ENCODE assay signal across 8 cellular contexts in the genomic region with DNA sequence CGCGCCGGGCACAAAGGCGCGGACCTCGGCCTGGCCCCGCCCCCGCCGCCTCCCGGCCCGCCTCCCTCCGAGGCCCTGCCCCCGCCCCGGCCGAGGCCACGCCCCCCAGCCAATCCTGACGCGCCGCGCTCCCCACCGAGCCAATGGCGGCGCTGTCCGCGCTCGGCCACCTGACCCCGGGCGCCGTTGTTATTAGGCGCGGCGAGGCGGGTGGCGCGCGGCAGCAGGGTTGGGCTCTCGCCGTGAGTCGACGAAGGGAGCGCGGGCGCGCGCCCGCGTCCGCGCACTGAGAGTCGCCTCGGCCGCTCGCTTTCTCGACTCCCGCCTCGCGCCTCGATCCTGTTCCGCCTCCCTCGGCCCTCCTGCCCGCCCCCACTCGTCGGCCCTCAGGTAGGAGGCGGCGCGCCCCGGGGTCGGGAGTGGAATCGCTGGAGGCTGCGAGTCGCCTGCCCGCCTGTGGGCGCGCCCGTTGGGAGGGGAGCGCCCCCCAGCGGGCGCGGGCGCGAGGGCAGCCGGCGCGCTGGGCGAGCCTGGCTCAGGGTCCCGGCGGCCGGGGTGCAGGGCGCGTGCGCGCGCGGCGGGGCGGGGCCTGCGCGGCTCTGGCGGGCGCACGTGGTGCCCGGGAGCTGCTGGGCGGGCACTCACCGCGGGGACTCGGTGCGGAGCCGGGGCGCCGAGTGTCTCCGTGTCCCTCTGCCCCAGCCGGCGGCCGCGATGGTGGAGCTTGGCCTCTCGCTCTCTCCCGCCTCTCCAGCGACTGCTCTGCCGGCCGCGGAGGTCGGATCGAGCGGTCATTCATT. TPM values are rescaled to one million over a fixed set of nuclear protein-coding genes. Genes with fewer than 3 reads are reported as not detected.
A peak's percentile ranks its signal among the peaks of the same experiment; 100 is the strongest.
DNase-seq lines count a peak whose midpoint lies in the region; ATAC-seq and TF ChIP-seq lines count a peak whose summit lies in the region.

No MANE protein-coding gene starts in this region.

- peak in 1 of 2 donors; percentile 57 for TF ChIP-seq POLR2A in thyroid gland (IDR thresholded peaks at IDR 0.05)

- no peak overlapping the region for H3K27ac Mint-ChIP-seq in neural crest cell (ENCODE audit: unreplicated experiment)

- DNase-seq in NCI-H1694 (lab: John Stamatoyannopoulos, UW) (peak; percentile 71), activated T-cell treated with anti-CD3 and anti-CD28 coated beads for 48 hours (ENCODE audit: low read depth) (peak; percentile 80), foreskin melanocyte (peak; percentile 28), neural crest cell (ENCODE audit: low read depth, low spot score) (peak; percentile 95), thyroid gland (peak; percentile 91 to 92), cortex of kidney (lab: John Stamatoyannopoulos, UW) (no peak)

- peak overlapping the region in 1 of 3 donors; percentile 38 for H3K4me3 ChIP-seq in thyroid gland (replicated peaks in 1 of 3)

- H3K27me3 Mint-ChIP-seq in neural crest cell (ENCODE audit: low read depth) = peaks cover 92% of the 10 kb centered on the region

- TF ChIP-seq CTCF in neural crest cell (conservative IDR thresholded peaks at IDR 0.05) = peak; percentile 72
- TF ChIP-seq CTCF in thyroid gland (IDR thresholded peaks at IDR 0.05) = peak in 4 of 6 experiments; percentile 14 to 84 (median 64)

- H3K9me3 Mint-ChIP-seq in neural crest cell = no peaks in the 10 kb centered on the region

- no peaks in the 10 kb centered on the region for H3K36me3 Mint-ChIP-seq in neural crest cell (ENCODE audit: low read depth)

- ATAC-seq in GM18498 (IDR thresholded peaks at IDR 0.05; ENCODE audit: unreplicated experiment) = peak; percentile 85
- peak; percentile 67 for ATAC-seq in HG02623 (IDR thresholded peaks at IDR 0.05; ENCODE audit: unreplicated experiment)

- H3K9me3 ChIP-seq in thyroid gland = no peaks in the 10 kb centered on the region

- H3K4me1 ChIP-seq in thyroid gland = peaks cover 13 to 49% of the 10 kb centered on the region in 2 donors

- peaks cover 19% of the 10 kb centered on the region for H3K4me1 Mint-ChIP-seq in neural crest cell

- 4% methylated on average over 9 of the region's 124 CpGs; no CpG with 5 or more reads in 1 of the 2 donors for WGBS in thyroid gland, 2 donors

- peaks cover 33% of the 10 kb centered on the region for H3K27me3 ChIP-seq in thyroid gland

- H3K36me3 ChIP-seq in thyroid gland = no peaks in the 10 kb centered on the region

- peak overlapping the region; percentile 49 for H3K4me3 Mint-ChIP-seq in neural crest cell

- H3K27ac ChIP-seq in thyroid gland = no peak overlapping the region

- intact Hi-C loops in thyroid gland (cut with DNase I) = no loop called here

RNA-seq across cellular contexts. Expression of a gene that starts 0.4 kb away (rescaled TPM):
- 0.61 and 1.0 TPM in 2 replicates for total RNA-seq in neural crest cell
- 1 to 10 TPM in 1 of 4 donors, not detected in 3; 1.0 TPM for total RNA-seq in thyroid gland
